ENCODE assay signal across 8 cellular contexts in the genomic region with DNA sequence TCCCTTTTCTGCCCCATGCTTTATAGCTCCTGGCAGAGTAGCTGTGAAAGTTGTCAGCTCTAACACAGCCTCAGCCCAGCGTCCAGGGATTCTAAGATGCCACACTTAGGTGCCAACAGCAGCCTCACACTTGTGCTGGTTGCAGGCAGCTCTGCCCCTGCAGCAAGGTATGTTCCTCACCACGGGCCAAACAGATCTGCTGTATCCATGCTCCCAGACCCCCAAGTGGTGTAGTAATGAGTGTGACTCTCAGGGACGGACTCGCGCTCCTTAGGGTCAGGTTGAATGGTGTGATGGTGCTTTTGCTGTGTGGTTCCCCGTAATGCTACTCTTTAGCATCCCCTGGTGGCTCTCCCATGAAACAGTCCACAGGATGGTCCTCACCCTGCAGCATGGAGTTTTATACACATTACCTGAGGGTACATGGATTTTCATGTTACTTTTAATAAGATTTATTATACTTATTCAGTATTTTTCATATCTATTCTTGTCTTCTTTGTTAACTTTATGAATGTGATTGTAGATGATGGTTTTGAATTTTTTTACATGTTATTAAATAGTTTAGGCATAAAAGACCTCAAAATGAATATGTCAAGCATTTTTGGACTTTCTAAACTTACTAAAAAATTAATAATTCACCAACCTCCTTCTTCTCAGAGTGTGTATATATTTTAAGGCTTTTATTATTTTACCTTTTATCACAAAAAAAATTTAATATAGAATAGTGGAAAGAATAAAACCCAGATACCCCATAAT.
A peak's percentile ranks its signal among the peaks of the same experiment; 100 is the strongest.
DNase-seq lines count a peak whose midpoint lies in the region; ATAC-seq and TF ChIP-seq lines count a peak whose summit lies in the region.

No MANE protein-coding gene starts in this region.

- WGBS in neuronal stem cell (ENCODE audit: extremely low coverage in 2 of 2, insufficient read length in 2 of 2, insufficient replicate concordance in 1 of 2), 2 donors = no CpG with 5 or more reads among the region's 6 CpGs

- H3K79me1 ChIP-seq in neuronal stem cell (ENCODE audit: low read depth, low read length) = no peaks in the 10 kb centered on the region

- TF ChIP-seq CTCF in C4-2B (conservative IDR thresholded peaks at IDR 0.05) (peak; percentile 100), fibroblast of the aortic adventitia (IDR thresholded peaks at IDR 0.05; ENCODE audit: insufficient read depth, low read length) (peak; percentile 97)

- H3K4me3 ChIP-seq in fibroblast of the aortic adventitia (ENCODE audit: low read depth, low read length) (no peak overlapping the region), neuronal stem cell (ENCODE audit: low read length in 2 of 2) (no peak overlapping the region)

- H2AFZ ChIP-seq in neuronal stem cell (ENCODE audit: low read length) = no peak overlapping the region

- no peak overlapping the region for H3K18ac ChIP-seq in neuronal stem cell (ENCODE audit: low read length)

- H3K9ac ChIP-seq in neuronal stem cell (ENCODE audit: low read depth, low read length, poor library complexity) = no peak overlapping the region

- no peaks in the 10 kb centered on the region for H3K36me3 ChIP-seq in neuronal stem cell (replicated peaks in 1 of 2; ENCODE audit: control insufficient read depth in 2 of 2, insufficient read depth in 2 of 2, low read length in 2 of 2)

- H2BK5ac ChIP-seq in neuronal stem cell (ENCODE audit: low read length) = no peak overlapping the region

- H3K4me1 ChIP-seq in neuronal stem cell (ENCODE audit: control insufficient read depth in 2 of 2, insufficient read depth in 1 of 2, low read depth in 1 of 2, low read length in 2 of 2) = peaks cover 0 to 1% of the 10 kb centered on the region in 2 donors

- no peak overlapping the region for H2BK120ac ChIP-seq in neuronal stem cell (ENCODE audit: low read depth, low read length)

- no peak overlapping the region for H2BK15ac ChIP-seq in neuronal stem cell (ENCODE audit: low read length)

- H3K23ac ChIP-seq in neuronal stem cell (ENCODE audit: low read depth, low read length, poor library complexity) = no peak overlapping the region

- H3K27me3 ChIP-seq in neuronal stem cell (ENCODE audit: control insufficient read depth in 3 of 3, insufficient read depth in 3 of 3, low read depth in 1 of 3, low read length in 3 of 3) = no peaks in the 10 kb centered on the region

- no peak overlapping the region for H3K4ac ChIP-seq in neuronal stem cell (ENCODE audit: low read length)

- peak; percentile 55 to 87 for DNase-seq in NCI-H524 (lab: John Stamatoyannopoulos, UW)
- peak; percentile 55 for DNase-seq in activated CD8-positive, alpha-beta memory T cell treated with anti-CD3 and anti-CD28 coated beads, Interleukin-2, amount 50 U/mL, for 48 hours
- peak; percentile 36 for DNase-seq in fibroblast of the aortic adventitia (ENCODE audit: low read depth)
- DNase-seq in neuronal stem cell (ENCODE audit: low spot score) = peak; percentile 51

- H3K4me2 ChIP-seq in neuronal stem cell (ENCODE audit: insufficient read depth, low read length, poor library complexity, severe bottlenecking) = no peak overlapping the region

- no peak overlapping the region for H2BK12ac ChIP-seq in neuronal stem cell (ENCODE audit: low read length)

- no peak overlapping the region for H4K8ac ChIP-seq in neuronal stem cell (ENCODE audit: low read depth, low read length)

- H3K27ac ChIP-seq in C4-2B (no peak overlapping the region), neuronal stem cell (replicated peaks; ENCODE audit: low read length) (no peak overlapping the region)

- ATAC-seq in GM18511 (IDR thresholded peaks at IDR 0.05; ENCODE audit: unreplicated experiment) (peak; percentile 90), HG03060 (IDR thresholded peaks at IDR 0.05; ENCODE audit: low read depth, unreplicated experiment) (peak; percentile 62), HG03108 (IDR thresholded peaks at IDR 0.05; ENCODE audit: unreplicated experiment) (no peak)

- no peak overlapping the region for H3K14ac ChIP-seq in neuronal stem cell (ENCODE audit: low read length)

- H4K91ac ChIP-seq in neuronal stem cell (ENCODE audit: low read depth, low read length, poor library complexity) = no peak overlapping the region

- H3K9me3 ChIP-seq in neuronal stem cell (replicated peaks in 1 of 2; ENCODE audit: control insufficient read depth in 2 of 2, insufficient read depth in 1 of 2, low read depth in 1 of 2, low read length in 2 of 2) = no peaks in the 10 kb centered on the region

- H2AK5ac ChIP-seq in neuronal stem cell (ENCODE audit: low read depth, low read length) = no peak overlapping the region
